8 cellular contexts compared by ENCODE assay signal in the genomic region with DNA sequence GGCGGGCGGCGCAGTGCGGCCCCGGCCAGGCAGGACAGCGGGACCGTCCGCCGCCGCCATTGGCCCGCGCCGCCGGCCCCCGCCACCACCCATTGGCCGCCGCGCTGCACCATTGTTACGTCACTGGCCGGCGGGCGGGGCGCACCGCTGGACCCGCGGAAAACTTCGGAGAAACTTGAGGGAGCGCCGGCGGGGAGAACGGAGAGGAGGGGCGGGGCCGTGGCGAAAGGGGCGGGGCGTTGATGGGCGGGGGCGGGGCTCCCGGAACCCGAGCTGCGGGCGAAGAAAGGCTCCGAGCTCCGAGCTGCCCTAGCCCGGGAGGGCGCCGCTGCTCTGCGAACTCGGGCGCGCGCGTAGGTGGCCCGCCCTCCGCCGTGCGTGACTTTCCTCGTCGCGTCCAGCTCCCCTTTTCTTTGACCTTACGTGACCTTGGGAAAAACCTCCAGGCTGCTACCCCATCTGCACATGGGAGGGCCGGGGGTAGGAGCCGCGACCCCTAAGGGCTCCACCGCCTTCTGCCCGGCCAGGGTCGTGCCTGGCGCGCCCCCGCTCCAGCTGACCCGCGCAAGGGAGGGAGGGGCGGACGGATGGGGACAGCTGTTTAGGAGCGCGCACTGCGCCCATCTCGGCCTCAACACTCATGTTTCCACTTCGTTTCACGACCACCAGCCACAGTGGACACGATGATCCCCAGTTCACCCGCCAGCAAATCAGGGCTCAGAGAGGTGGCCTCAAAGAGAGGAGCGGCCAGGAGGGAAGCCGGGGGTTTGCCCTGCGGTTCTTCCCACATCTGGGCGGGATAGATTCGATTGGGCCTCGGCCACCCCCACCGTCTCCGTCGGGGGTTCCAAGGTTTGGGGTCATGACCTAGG. TPM values are rescaled to one million over a fixed set of nuclear protein-coding genes. Genes with fewer than 3 reads are reported as not detected.
A peak's percentile ranks its signal among the peaks of the same experiment; 100 is the strongest.
DNase-seq lines count a peak whose midpoint lies in the region; ATAC-seq and TF ChIP-seq lines count a peak whose summit lies in the region.

A gene with protein sequence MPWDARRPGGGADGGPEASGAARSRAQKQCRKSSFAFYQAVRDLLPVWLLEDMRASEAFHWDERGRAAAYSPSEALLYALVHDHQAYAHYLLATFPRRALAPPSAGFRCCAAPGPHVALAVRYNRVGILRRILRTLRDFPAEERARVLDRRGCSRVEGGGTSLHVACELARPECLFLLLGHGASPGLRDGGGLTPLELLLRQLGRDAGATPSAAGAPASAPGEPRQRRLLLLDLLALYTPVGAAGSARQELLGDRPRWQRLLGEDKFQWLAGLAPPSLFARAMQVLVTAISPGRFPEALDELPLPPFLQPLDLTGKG (minus strand): TSS at position 33 of the 872 bp plus-strand sequence. CDS start 1,887 bp downstream, outside the sequence.

- H3K27ac ChIP-seq in HEK293 (ENCODE audit: extremely low read depth, low read depth, low read length) = peak within 1 kb of the TSS; percentile 87

- H3K9me3 ChIP-seq in ES-I3 (ENCODE audit: control insufficient read depth, insufficient read depth, low read length) (no peaks in the 10 kb centered on the region), HEK293 (ENCODE audit: control insufficient read depth, insufficient read depth, low read depth, low read length) (no peaks in the 10 kb centered on the region)

- H3K27ac Mint-ChIP-seq in activated naive CD4-positive, alpha-beta T cell treated with anti-CD3 and anti-CD28 coated beads, Interleukin-2, amount 50 U/mL, for 72 hours = peak within 1 kb of the TSS; percentile 36 to 59

- H3K9ac ChIP-seq in ES-I3 (ENCODE audit: low read depth, low read length) = peak within 1 kb of the TSS; percentile 79

- peaks cover 0 to 6% of the 10 kb centered on the region in 2 donors for H3K36me3 Mint-ChIP-seq in activated naive CD4-positive, alpha-beta T cell treated with anti-CD3 and anti-CD28 coated beads, Interleukin-2, amount 50 U/mL, for 72 hours

- peak; percentile 29; the same call in 1 of the 2 replicates for TF ChIP-seq CTCF in HEK293 (tag by site-specific recombination; IDR thresholded peaks at IDR 0.05)

- H3K9me3 Mint-ChIP-seq in activated naive CD4-positive, alpha-beta T cell treated with anti-CD3 and anti-CD28 coated beads, Interleukin-2, amount 50 U/mL, for 72 hours = no peaks in the 10 kb centered on the region

- POLR2A ChIA-PET in HEK293 (lab: Yijun Ruan, JAX) = interaction anchor here (1.0 kb wide), 1 partner anchor 15 kb away, joined by 5 read pairs; no protein-coding TSS in a partner anchor

- ATAC-seq in activated naive CD4-positive, alpha-beta T cell treated with anti-CD3 and anti-CD28 coated beads, Interleukin-2, amount 50 U/mL, for 72 hours = peak; percentile 92 to 93

- H3K4me3 ChIP-seq in HEK293 (ENCODE audit: low read depth, low read length) = peak within 1 kb of the TSS; percentile 72

- H3K36me3 ChIP-seq in ES-I3 (ENCODE audit: insufficient read depth, low read length) = no peaks in the 10 kb centered on the region; the same call in 1 of the 2 replicates
- H3K36me3 ChIP-seq in HEK293 (ENCODE audit: control insufficient read depth in 2 of 2, insufficient read depth in 1 of 2, low read length in 2 of 2) = peaks cover 0 to 29% of the 10 kb centered on the region in 2 experiments; a peak in 1 of 3 replicates

- CTCF ChIA-PET in HEK293 (lab: Yijun Ruan, JAX) = no interaction called here

- DNase-seq in MV-4-11 (lab: John Stamatoyannopoulos, UW) (peak; percentile 84), SKM-1 (lab: John Stamatoyannopoulos, UW; ENCODE audit: unreplicated experiment) (peak; percentile 53), glomerular endothelial cell (ENCODE audit: extremely low read depth, low read depth, low spot score) (peak; percentile 9), occipital lobe (lab: John Stamatoyannopoulos, UW) (peak; percentile 81), superior temporal gyrus (ENCODE audit: extremely low spot score) (peak; percentile 80)
- DNase-seq in activated naive CD4-positive, alpha-beta T cell treated with anti-CD3 and anti-CD28 coated beads, Interleukin-2, amount 50 U/mL, for 72 hours (ENCODE audit: low spot score in 2 of 2) = peak; percentile 91 to 93

- H3K4me1 ChIP-seq in ES-I3 (ENCODE audit: insufficient read depth, low read length) (peaks cover 8% of the 10 kb centered on the region; the same call in 1 of the 2 replicates), HEK293 (ENCODE audit: control insufficient read depth, insufficient read depth, low read length) (peaks cover 3% of the 10 kb centered on the region; the same call in 1 of the 2 replicates)

TF ChIP-seq in HEK293, 187 proteins besides CTCF, POLR2A, EP300 and RAD21 (continues in another document):
- TF ChIP-seq, protein P1, sequence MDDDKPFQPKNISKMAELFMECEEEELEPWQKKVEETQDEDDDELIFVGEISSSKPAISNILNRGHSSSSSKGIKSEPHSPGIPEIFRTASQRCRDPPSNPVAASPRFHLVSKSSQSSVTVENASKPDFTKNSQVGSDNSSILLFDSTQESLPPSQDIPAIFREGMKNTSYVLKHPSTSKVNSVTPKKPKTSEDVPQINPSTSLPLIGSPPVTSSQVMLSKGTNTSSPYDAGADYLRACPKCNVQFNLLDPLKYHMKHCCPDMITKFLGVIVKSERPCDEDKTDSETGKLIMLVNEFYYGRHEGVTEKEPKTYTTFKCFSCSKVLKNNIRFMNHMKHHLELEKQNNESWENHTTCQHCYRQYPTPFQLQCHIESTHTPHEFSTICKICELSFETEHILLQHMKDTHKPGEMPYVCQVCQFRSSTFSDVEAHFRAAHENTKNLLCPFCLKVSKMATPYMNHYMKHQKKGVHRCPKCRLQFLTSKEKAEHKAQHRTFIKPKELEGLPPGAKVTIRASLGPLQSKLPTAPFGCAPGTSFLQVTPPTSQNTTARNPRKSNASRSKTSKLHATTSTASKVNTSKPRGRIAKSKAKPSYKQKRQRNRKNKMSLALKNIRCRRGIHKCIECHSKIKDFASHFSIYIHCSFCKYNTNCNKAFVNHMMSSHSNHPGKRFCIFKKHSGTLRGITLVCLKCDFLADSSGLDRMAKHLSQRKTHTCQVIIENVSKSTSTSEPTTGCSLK (tag by site-specific recombination; IDR thresholded peaks at IDR 0.05) = no peak
- TF ChIP-seq, protein P2, sequence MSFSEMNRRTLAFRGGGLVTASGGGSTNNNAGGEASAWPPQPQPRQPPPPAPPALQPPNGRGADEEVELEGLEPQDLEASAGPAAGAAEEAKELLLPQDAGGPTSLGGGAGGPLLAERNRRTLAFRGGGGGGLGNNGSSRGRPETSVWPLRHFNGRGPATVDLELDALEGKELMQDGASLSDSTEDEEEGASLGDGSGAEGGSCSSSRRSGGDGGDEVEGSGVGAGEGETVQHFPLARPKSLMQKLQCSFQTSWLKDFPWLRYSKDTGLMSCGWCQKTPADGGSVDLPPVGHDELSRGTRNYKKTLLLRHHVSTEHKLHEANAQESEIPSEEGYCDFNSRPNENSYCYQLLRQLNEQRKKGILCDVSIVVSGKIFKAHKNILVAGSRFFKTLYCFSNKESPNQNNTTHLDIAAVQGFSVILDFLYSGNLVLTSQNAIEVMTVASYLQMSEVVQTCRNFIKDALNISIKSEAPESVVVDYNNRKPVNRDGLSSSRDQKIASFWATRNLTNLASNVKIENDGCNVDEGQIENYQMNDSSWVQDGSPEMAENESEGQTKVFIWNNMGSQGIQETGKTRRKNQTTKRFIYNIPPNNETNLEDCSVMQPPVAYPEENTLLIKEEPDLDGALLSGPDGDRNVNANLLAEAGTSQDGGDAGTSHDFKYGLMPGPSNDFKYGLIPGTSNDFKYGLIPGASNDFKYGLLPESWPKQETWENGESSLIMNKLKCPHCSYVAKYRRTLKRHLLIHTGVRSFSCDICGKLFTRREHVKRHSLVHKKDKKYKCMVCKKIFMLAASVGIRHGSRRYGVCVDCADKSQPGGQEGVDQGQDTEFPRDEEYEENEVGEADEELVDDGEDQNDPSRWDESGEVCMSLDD (tag by site-specific recombination; IDR thresholded peaks at IDR 0.05) = peak; percentile 76
- TF ChIP-seq, protein P3, sequence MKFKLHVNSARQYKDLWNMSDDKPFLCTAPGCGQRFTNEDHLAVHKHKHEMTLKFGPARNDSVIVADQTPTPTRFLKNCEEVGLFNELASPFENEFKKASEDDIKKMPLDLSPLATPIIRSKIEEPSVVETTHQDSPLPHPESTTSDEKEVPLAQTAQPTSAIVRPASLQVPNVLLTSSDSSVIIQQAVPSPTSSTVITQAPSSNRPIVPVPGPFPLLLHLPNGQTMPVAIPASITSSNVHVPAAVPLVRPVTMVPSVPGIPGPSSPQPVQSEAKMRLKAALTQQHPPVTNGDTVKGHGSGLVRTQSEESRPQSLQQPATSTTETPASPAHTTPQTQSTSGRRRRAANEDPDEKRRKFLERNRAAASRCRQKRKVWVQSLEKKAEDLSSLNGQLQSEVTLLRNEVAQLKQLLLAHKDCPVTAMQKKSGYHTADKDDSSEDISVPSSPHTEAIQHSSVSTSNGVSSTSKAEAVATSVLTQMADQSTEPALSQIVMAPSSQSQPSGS (tag by site-specific recombination; IDR thresholded peaks at IDR 0.05; ENCODE audit: low read depth) = no peak
- no peak for TF ChIP-seq YY1 (tag by site-specific recombination; IDR thresholded peaks at IDR 0.05)
- TF ChIP-seq, protein P4, sequence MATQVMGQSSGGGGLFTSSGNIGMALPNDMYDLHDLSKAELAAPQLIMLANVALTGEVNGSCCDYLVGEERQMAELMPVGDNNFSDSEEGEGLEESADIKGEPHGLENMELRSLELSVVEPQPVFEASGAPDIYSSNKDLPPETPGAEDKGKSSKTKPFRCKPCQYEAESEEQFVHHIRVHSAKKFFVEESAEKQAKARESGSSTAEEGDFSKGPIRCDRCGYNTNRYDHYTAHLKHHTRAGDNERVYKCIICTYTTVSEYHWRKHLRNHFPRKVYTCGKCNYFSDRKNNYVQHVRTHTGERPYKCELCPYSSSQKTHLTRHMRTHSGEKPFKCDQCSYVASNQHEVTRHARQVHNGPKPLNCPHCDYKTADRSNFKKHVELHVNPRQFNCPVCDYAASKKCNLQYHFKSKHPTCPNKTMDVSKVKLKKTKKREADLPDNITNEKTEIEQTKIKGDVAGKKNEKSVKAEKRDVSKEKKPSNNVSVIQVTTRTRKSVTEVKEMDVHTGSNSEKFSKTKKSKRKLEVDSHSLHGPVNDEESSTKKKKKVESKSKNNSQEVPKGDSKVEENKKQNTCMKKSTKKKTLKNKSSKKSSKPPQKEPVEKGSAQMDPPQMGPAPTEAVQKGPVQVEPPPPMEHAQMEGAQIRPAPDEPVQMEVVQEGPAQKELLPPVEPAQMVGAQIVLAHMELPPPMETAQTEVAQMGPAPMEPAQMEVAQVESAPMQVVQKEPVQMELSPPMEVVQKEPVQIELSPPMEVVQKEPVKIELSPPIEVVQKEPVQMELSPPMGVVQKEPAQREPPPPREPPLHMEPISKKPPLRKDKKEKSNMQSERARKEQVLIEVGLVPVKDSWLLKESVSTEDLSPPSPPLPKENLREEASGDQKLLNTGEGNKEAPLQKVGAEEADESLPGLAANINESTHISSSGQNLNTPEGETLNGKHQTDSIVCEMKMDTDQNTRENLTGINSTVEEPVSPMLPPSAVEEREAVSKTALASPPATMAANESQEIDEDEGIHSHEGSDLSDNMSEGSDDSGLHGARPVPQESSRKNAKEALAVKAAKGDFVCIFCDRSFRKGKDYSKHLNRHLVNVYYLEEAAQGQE (tag by site-specific recombination; IDR thresholded peaks at IDR 0.05) = no peak

RNA-seq across cellular contexts. Expression of the gene that starts here (rescaled TPM):
- 10 to 100 TPM in 1 of 2 donors, 1 to 10 TPM in 1; 5.2 to 15.8 TPM for total RNA-seq in activated naive CD4-positive, alpha-beta T cell treated with anti-CD3 and anti-CD28 coated beads, Interleukin-2, amount 50 U/mL, for 72 hours
- total RNA-seq in glomerular endothelial cell (44.9 and 47.6 TPM in 2 replicates), occipital lobe (5.9 TPM)

Comparison
In these comparisons a context has a peak if more than half of its experiments do, and no peak if none do; other contexts are left out.
1. Peak in every context shown above with its lines: DNase-seq, ATAC-seq, H3K4me3 ChIP-seq and H3K27ac ChIP-seq.
2. DNase-seq: peak in every context shown above with its lines; median percentile 92 in activated naive CD4-positive, alpha-beta T cell treated with anti-CD3 and anti-CD28 coated beads, Interleukin-2, amount 50 U/mL, for 72 hours; 84 in MV-4-11; 81 in occipital lobe; 80 in superior temporal gyrus; 53 in SKM-1; 9 in glomerular endothelial cell.